Comparison of ENCODE assay signal across 10 cellular contexts in genomic region chr3:176514297-176514696, GRCh38.
DNase-seq lines count a peak whose midpoint lies in the region; ATAC-seq, FAIRE-seq and TF ChIP-seq lines count a peak whose summit lies in the region.
"Had no signal": no experiment of that assay in that cellular context is flagged by ENCODE, and none has a peak within 500 bp of the region (broad histone marks: within the 10 kb centered on the region; RNA-seq: fewer than 3 reads in every experiment).

No MANE protein-coding gene starts in this region.

- in situ Hi-C loops in GM13976 (cut with MboI; ENCODE audit: low sequenced_read_pairs, unreplicated experiment) = no loop called here

- WGBS in testis, 2 donors = 41 to 57% methylated on average over 10 of the region's 10 CpGs
- WGBS in pancreas, 2 donors = 65 to 68% methylated on average over 10 of the region's 10 CpGs

- no peak for FAIRE-seq in pancreas (lab: Jason Lieb, UNC)

- POLR2A ChIA-PET in AG04450 (lab: Yijun Ruan, JAX) = no interaction called here

- peaks cover 17% of the 10 kb centered on the region; the same call in 1 of the 2 replicates for H3K9me3 ChIP-seq in AG04450 (ENCODE audit: control insufficient read depth, insufficient read depth, low read length)
- no peaks in the 10 kb centered on the region for H3K9me3 ChIP-seq in testis
- no peaks in the 10 kb centered on the region for H3K9me3 ChIP-seq in pancreas

- H3K4me1 ChIP-seq in testis (no peaks in the 10 kb centered on the region), pancreas (no peaks in the 10 kb centered on the region)

- DNase-seq in AG04450 (ENCODE audit: low read depth, low spot score) (no peak), RPMI7951 (ENCODE audit: low read depth) (peak; percentile 49), fibroblast of the conjunctiva (ENCODE audit: low read depth) (peak; percentile 34), testis (peak; percentile 84), GM13976 (ENCODE audit: low spot score) (no peak), germinal center (ENCODE audit: low spot score) (no peak), pancreas (no peak)

- TF ChIP-seq POLR2A in testis (IDR thresholded peaks at IDR 0.05) = no peak

- H3K27ac ChIP-seq in AG04450 (ENCODE audit: low read depth, low read length) (no peak overlapping the region), testis (no peak overlapping the region), pancreas (no peak overlapping the region)
- H3K27ac ChIP-seq: epithelial cell of prostate had no signal

- intact Hi-C loops in testis (cut with DNase I; ENCODE audit: low total_unique reads) (no loop called here), pancreas (cut with DNase I) (no loop called here)

- no peak for ATAC-seq in pancreas
- ATAC-seq: stimulated activated effector memory CD8-positive, alpha-beta T cell treated with anti-CD3 and anti-CD28 coated beads, Interleukin-12 subunit alpha, Interleukin-12 subunit beta, amount 100 ng/mL, for 72 hours had no signal

- no peak overlapping the region for H3K4me3 ChIP-seq in AG04450 (ENCODE audit: low read depth, low read length)
- H3K4me3 ChIP-seq in testis = peak overlapping the region in 1 of 2 donors; percentile 20
- no peak overlapping the region for H3K4me3 ChIP-seq in pancreas

- no peaks in the 10 kb centered on the region for H3K27me3 ChIP-seq in AG04450 (ENCODE audit: control insufficient read depth, insufficient read depth, low read length)
- no peaks in the 10 kb centered on the region for H3K27me3 ChIP-seq in testis
- no peaks in the 10 kb centered on the region for H3K27me3 ChIP-seq in pancreas

- CTCF ChIA-PET in AG04450 (lab: Charles Lee) = interaction anchor here (0.5 to 1.8 kb wide), 5 partner anchors 16 to 1871 kb away, joined by 3 to 9 read pairs (median 4); no protein-coding TSS in a partner anchor

- H3K36me3 ChIP-seq in testis (ENCODE audit: low read depth, missing control alignments) (no peaks in the 10 kb centered on the region), pancreas (no peaks in the 10 kb centered on the region)

- TF ChIP-seq CTCF in AG04450 (IDR thresholded peaks at IDR 0.05; ENCODE audit: low read depth, low read length) = peak; percentile 45
- TF ChIP-seq CTCF in GM12872 (IDR thresholded peaks at IDR 0.05; ENCODE audit: insufficient read depth, low read depth, low read length) = peak; percentile 55
- peak; percentile 55 to 73 (median 60) for TF ChIP-seq CTCF in testis (IDR thresholded peaks at IDR 0.05)
- no peak for TF ChIP-seq CTCF in GM13976 (IDR thresholded peaks at IDR 0.05; ENCODE audit: borderline replicate concordance, control extremely low read depth, extremely low read depth, insufficient read depth, missing control alignments)
- peak in 1 of 4 donors; percentile 14 for TF ChIP-seq CTCF in pancreas (IDR thresholded peaks at IDR 0.05)

Comparison
In these comparisons a context has a peak if more than half of its experiments do, and no peak if none do; other contexts are left out.
1. DNase-seq: peak in RPMI7951 (single experiment), fibroblast of the conjunctiva (single experiment) and testis (single experiment); none in AG04450 (single experiment), GM13976 (single experiment), germinal center (single experiment) and pancreas (0 of 6).